14 cellular contexts compared by ENCODE assay signal in the genomic region with DNA sequence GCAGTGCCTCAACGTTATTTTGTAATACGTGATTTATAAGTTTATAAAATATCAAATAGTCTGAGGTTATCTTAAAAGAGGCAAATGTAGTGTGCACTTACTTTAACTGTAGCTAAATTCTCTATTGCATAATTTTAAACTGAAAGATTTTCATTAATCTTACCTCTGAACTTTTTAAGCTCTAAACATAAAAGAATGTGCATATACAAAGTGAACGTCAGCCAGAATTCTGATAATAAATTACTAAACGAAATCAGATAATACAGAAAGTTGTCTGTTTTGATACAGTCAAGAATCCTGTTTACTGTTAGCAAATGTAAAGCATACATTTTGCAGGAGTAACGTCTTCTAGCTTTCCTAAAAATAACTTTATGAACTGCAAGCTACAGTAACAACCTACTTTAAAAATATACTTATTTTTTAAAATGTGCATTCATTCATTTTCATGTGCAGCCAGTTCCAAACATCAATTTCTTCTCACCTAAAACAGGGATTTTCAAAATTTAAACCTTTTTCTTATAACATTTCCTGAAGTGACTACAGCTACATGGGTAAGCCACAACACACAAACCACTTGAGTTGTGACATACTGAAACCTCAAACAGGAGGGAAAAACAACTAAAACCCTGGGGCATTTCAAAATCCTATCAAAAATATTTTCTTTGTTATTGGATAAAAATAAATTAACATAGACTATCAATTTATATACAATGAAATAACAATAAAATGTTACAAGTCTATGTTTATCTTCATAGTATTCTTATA.
"Had no signal": no experiment of that assay in that cellular context is flagged by ENCODE, and none has a peak within 500 bp of the region (broad histone marks: within the 10 kb centered on the region; RNA-seq: fewer than 3 reads in every experiment).

No MANE protein-coding gene starts in this region.

- H3K4me1 ChIP-seq: colonic mucosa, psoas muscle had no signal

- H3K27ac ChIP-seq: colonic mucosa, psoas muscle, right lobe of liver, upper lobe of left lung had no signal

- H3K4me3 ChIP-seq: colonic mucosa, mucosa of descending colon, psoas muscle, right lobe of liver, upper lobe of left lung had no signal

- H3K27me3 ChIP-seq: colonic mucosa, right lobe of liver, upper lobe of left lung had no signal

- H3K36me3 ChIP-seq: colonic mucosa, right lobe of liver, upper lobe of left lung had no signal

- DNase-seq: activated CD4-positive, alpha-beta T cell treated with anti-CD3 and anti-CD28 coated beads, Interleukin-2, amount 50 U/mL, for 1 hour; activated CD4-positive, CD25-positive, alpha-beta regulatory T cell; colonic mucosa; effector CD4-positive, alpha-beta T cell; foreskin melanocyte; head of caudate nucleus; mucosa of descending colon; psoas muscle; right lobe of liver; stimulated activated CD4-positive, alpha-beta T cell treated with anti-CD3 and anti-CD28 coated beads, Interleukin-12 subunit alpha, Interleukin-12 subunit beta, amount 100 ng/mL, for 4 hours; stimulated activated CD4-positive, alpha-beta T cell treated with anti-CD3 and anti-CD28 coated beads, Interleukin-2, amount 100 ng/mL, for 48 hours; stimulated activated naive CD4-positive, alpha-beta T cell treated with Interleukin-2 at 50 U/mL for 16 hours; upper lobe of left lung had no signal

- ATAC-seq: mucosa of descending colon; naive thymus-derived CD8-positive, alpha-beta T cell; psoas muscle had no signal

- H3K9me3 ChIP-seq: colonic mucosa, mucosa of descending colon, psoas muscle, right lobe of liver, upper lobe of left lung had no signal
